In the genomic region with DNA sequence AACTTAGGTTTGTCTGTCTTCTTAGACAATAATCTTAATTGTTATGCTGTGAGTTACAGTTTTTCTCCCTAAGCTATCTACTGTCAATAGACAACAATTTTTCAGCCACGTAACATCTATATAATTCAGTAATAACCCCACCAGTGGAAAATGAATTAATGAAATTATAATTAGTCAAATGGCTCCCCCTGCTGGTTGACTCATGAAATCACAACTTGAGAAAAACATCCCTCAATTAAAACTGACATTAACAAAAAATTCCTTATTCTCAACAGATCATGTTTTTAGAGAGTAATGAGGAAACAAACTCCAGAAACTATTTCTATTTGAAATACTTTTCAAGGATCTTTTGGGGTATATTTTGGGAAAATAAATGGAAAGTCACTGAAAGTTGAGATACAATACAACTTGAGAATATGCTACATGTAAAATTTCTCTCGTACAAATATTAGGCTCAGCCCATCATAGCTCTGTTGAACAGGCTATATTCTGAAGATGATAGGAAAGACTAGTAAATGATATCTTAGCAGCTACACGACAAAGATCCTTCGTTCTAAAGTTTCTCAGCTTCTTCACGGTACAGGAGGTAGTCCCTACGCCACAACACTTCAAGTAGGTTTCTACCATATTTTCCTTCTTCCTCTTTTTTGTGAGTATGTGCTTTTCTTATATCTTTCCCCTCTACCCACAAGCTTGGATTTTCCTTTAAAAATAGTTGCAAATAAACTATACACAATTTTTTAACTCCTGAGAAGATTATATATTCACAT, we compare ENCODE assay signal across 8 cellular contexts. TPM values are rescaled to one million over a fixed set of nuclear protein-coding genes. Genes with fewer than 3 reads are reported as not detected.
DNase-seq lines count a peak whose midpoint lies in the region; TF ChIP-seq lines count a peak whose summit lies in the region.

No MANE protein-coding gene starts in this region.

- H2AFZ ChIP-seq in SU-DHL-6 (ENCODE audit: low read depth, low read length, severe bottlenecking): no peak overlapping the region
- H2AFZ ChIP-seq in fibroblast of lung (ENCODE audit: low read length): no peak overlapping the region

- no peak overlapping the region for H3K4me3 ChIP-seq in LNCaP clone FGC (ENCODE audit: low read depth, low read length)
- H3K4me3 ChIP-seq in SU-DHL-6 (ENCODE audit: insufficient read depth, low read length, poor library complexity, severe bottlenecking): no peak overlapping the region
- H3K4me3 ChIP-seq in fibroblast of lung (replicated peaks in 1 of 4; ENCODE audit: control extremely low read depth in 1 of 4, insufficient read depth in 1 of 4, low read depth in 3 of 4, low read length in 4 of 4): no peak overlapping the region

- H3K4me1 ChIP-seq in fibroblast of lung (ENCODE audit: control insufficient read depth, extremely low read depth, insufficient read depth, low read length): no peaks in the 10 kb centered on the region

- no peaks in the 10 kb centered on the region for H3K27me3 ChIP-seq in SU-DHL-6 (ENCODE audit: low read length)
- H3K27me3 ChIP-seq in fibroblast of lung (ENCODE audit: control insufficient read depth, insufficient read depth, low read length): no peaks in the 10 kb centered on the region

- H3K79me2 ChIP-seq in SU-DHL-6 (ENCODE audit: insufficient read depth, low read length): peaks cover 4% of the 10 kb centered on the region; the same call in 1 of the 2 replicates
- H3K79me2 ChIP-seq in fibroblast of lung (ENCODE audit: control insufficient read depth, insufficient read depth, low read length): no peaks in the 10 kb centered on the region

- no peaks in the 10 kb centered on the region for H3K9me3 ChIP-seq in SU-DHL-6 (ENCODE audit: insufficient read depth, low read length)
- H3K9me3 ChIP-seq in fibroblast of lung (ENCODE audit: control insufficient read depth, insufficient read depth, low read depth, low read length): no peaks in the 10 kb centered on the region

- H4K20me1 ChIP-seq in SU-DHL-6 (ENCODE audit: low read depth, low read length) (no peaks in the 10 kb centered on the region), fibroblast of lung (ENCODE audit: control insufficient read depth, extremely low read depth, insufficient read depth, low read length) (no peaks in the 10 kb centered on the region)

- H3K9me2 ChIP-seq in SU-DHL-6 (replicated peaks; ENCODE audit: insufficient read depth, low read length): no peaks in the 10 kb centered on the region

- TF ChIP-seq CTCF in LNCaP clone FGC (IDR thresholded peaks at IDR 0.05; ENCODE audit: control insufficient read depth, extremely low read depth, insufficient read depth): peak; percentile 50
- TF ChIP-seq CTCF in SU-DHL-6 (IDR thresholded peaks at IDR 0.05; ENCODE audit: insufficient read depth, low read length, poor library complexity, severe bottlenecking): peak; percentile 51
- peak; percentile 36 to 48 for TF ChIP-seq CTCF in fibroblast of lung (conservative IDR thresholded peaks at IDR 0.05 in 1 of 2, IDR thresholded peaks at IDR 0.05 in 1 of 2; ENCODE audit: low read depth in 1 of 2, low read length in 2 of 2)

- no peak overlapping the region for H3K9ac ChIP-seq in SU-DHL-6 (ENCODE audit: low read length)
- no peak overlapping the region for H3K9ac ChIP-seq in fibroblast of lung (ENCODE audit: insufficient read depth, low read length)

- H3K27ac ChIP-seq in SU-DHL-6 (ENCODE audit: low read depth, low read length) (peak overlapping the region; percentile 4; the same call in 1 of the 2 replicates), fibroblast of lung (ENCODE audit: insufficient read depth, low read length) (no peak overlapping the region)

- peaks cover 14% of the 10 kb centered on the region; the same call in 1 of the 2 replicates for H3F3A ChIP-seq in SU-DHL-6 (ENCODE audit: insufficient read depth)

- H3K36me3 ChIP-seq in SU-DHL-6 (ENCODE audit: low read length) (peaks cover 2% of the 10 kb centered on the region; the same call in 1 of the 2 replicates), fibroblast of lung (ENCODE audit: control insufficient read depth, insufficient read depth, low read length) (no peaks in the 10 kb centered on the region)

- H3K4me2 ChIP-seq in SU-DHL-6 (ENCODE audit: low read depth, low read length, poor library complexity, severe bottlenecking) (peak overlapping the region; percentile 39), fibroblast of lung (ENCODE audit: extremely low read depth, insufficient read depth, low read length) (no peak overlapping the region)

- DNase-seq in activated CD8-positive, alpha-beta memory T cell treated with anti-CD3 and anti-CD28 coated beads, Interleukin-2, amount 50 U/mL, for 4 hours: peak; percentile 32
- DNase-seq in activated CD8-positive, alpha-beta memory T cell treated with anti-CD3 and anti-CD28 coated beads, Interleukin-2, amount 50 U/mL, for 48 hours: no peak
- DNase-seq in LNCaP clone FGC (ENCODE audit: low read depth) (no peak), fibroblast of lung (ENCODE audit: low read depth in 2 of 2) (peak in 1 of 2 donors; percentile 58), retina (peak; percentile 18), Ammon's horn (ENCODE audit: low spot score) (no peak), HPDE6-E6E7 (ENCODE audit: extremely low spot score) (no peak)

RNA-seq across cellular contexts. Expression of a gene that starts 20.7 kb away (rescaled TPM):
- total RNA-seq in fibroblast of lung: 89.1 and 134 TPM in 2 replicates
- polyA plus RNA-seq in fibroblast of lung: 22.0 and 28.9 TPM in 2 replicates
- polyA plus RNA-seq in fibroblast of lung (2012): 22.3 and 28.7 TPM in 2 replicates
- 12.4 and 14.6 TPM in 2 replicates for polyA minus RNA-seq in fibroblast of lung (ENCODE audit: low replicate concordance)

Comparison
In these comparisons a context has a peak if more than half of its experiments do, and no peak if none do; other contexts are left out.
1. DNase-seq: peak in activated CD8-positive, alpha-beta memory T cell treated with anti-CD3 and anti-CD28 coated beads, Interleukin-2, amount 50 U/mL, for 4 hours (single experiment) and retina (single experiment); none in activated CD8-positive, alpha-beta memory T cell treated with anti-CD3 and anti-CD28 coated beads, Interleukin-2, amount 50 U/mL, for 48 hours (single experiment), LNCaP clone FGC (single experiment), Ammon's horn (single experiment) and HPDE6-E6E7 (single experiment).
2. Peak in every context shown above with its lines, with median percentiles within 50 percentile points of each other: CTCF ChIP-seq.